Comparison of ENCODE assay signal across 23 cellular contexts in genomic region chr5:149242339-149242738, GRCh38. TPM values are rescaled to one million over a fixed set of nuclear protein-coding genes. Genes with fewer than 3 reads are reported as not detected.
DNase-seq lines count a peak whose midpoint lies in the region; ATAC-seq, FAIRE-seq and TF ChIP-seq lines count a peak whose summit lies in the region.
"Had no signal": no experiment of that assay in that cellular context is flagged by ENCODE, and none has a peak within 500 bp of the region (broad histone marks: within the 10 kb centered on the region; RNA-seq: fewer than 3 reads in every experiment).

No MANE protein-coding gene starts in this region.

- no peak for DNase-seq in activated naive CD8-positive, alpha-beta T cell treated with anti-CD3 and anti-CD28 coated beads, Interleukin-2, amount 10 ng/mL, durations not matched to agents 7 days and 5 days
- DNase-seq in activated naive CD8-positive, alpha-beta T cell treated with anti-CD3 and anti-CD28 coated beads for 36 hours = no peak
- peak; percentile 59 for DNase-seq in CMK (ENCODE audit: low read depth)
- no peak for DNase-seq in bronchial epithelial cell (ENCODE audit: low read depth)
- no peak for DNase-seq in stimulated activated effector memory CD8-positive, alpha-beta T cell treated with anti-CD3 and anti-CD28 coated beads, Interleukin-12 subunit alpha, Interleukin-12 subunit beta, amount 100 ng/mL, for 72 hours (ENCODE audit: low spot score in 2 of 2)
- DNase-seq in NCI-H2227 (lab: John Stamatoyannopoulos, UW; ENCODE audit: unreplicated experiment) = no peak
- DNase-seq in GM20000 (ENCODE audit: low spot score) = no peak
- no peak for DNase-seq in NCI-H2029 treated with DMSO at 0.1 percent for 48 hours (lab: John Stamatoyannopoulos, UW)
- DNase-seq: 8988T, DMS153, DMS79, GDM1, HCEC 1CT, HFFc6, IMR-90, KBM-7 had no signal

- TF ChIP-seq CTCF in bronchial epithelial cell (IDR thresholded peaks at IDR 0.05; ENCODE audit: insufficient read depth, low read length, severe bottlenecking) (no peak), GM20000 (IDR thresholded peaks at IDR 0.05; ENCODE audit: extremely low read depth, missing control alignments) (no peak)

- no peaks in the 10 kb centered on the region for H3K36me3 ChIP-seq in bronchial epithelial cell (ENCODE audit: control insufficient read depth, insufficient read depth, low read length)
- H3K36me3 ChIP-seq: BLaER1 had no signal

- H3K4me3 ChIP-seq in bronchial epithelial cell (ENCODE audit: low read depth, low read length) = no peak overlapping the region
- H3K4me3 ChIP-seq: BLaER1, GM23338 had no signal

- no peaks in the 10 kb centered on the region for H3K9me3 Mint-ChIP-seq in activated naive CD8-positive, alpha-beta T cell treated with anti-CD3 and anti-CD28 coated beads, Interleukin-2, amount 10 ng/mL, durations not matched to agents 7 days and 5 days
- peaks cover 2% of the 10 kb centered on the region for H3K9me3 Mint-ChIP-seq in activated naive CD8-positive, alpha-beta T cell treated with anti-CD3 and anti-CD28 coated beads for 36 hours
- no peaks in the 10 kb centered on the region for H3K9me3 Mint-ChIP-seq in stimulated activated effector memory CD8-positive, alpha-beta T cell treated with anti-CD3 and anti-CD28 coated beads, Interleukin-12 subunit alpha, Interleukin-12 subunit beta, amount 100 ng/mL, for 72 hours
- H3K9me3 Mint-ChIP-seq: HFFc6 had no signal

- no peak for ATAC-seq in activated naive CD8-positive, alpha-beta T cell treated with anti-CD3 and anti-CD28 coated beads, Interleukin-2, amount 10 ng/mL, durations not matched to agents 7 days and 5 days (ENCODE audit: low read depth)
- ATAC-seq in stimulated activated effector memory CD8-positive, alpha-beta T cell treated with anti-CD3 and anti-CD28 coated beads, Interleukin-12 subunit alpha, Interleukin-12 subunit beta, amount 100 ng/mL, for 72 hours = no peak
- ATAC-seq: GM23338 had no signal

- peak; percentile 13 for FAIRE-seq in bronchial epithelial cell (lab: Jason Lieb, UNC)
- FAIRE-seq: GM12892, GM18507, H54, HTR-8/SVneo had no signal

- no peaks in the 10 kb centered on the region for H3K36me3 Mint-ChIP-seq in activated naive CD8-positive, alpha-beta T cell treated with anti-CD3 and anti-CD28 coated beads, Interleukin-2, amount 10 ng/mL, durations not matched to agents 7 days and 5 days
- no peaks in the 10 kb centered on the region for H3K36me3 Mint-ChIP-seq in activated naive CD8-positive, alpha-beta T cell treated with anti-CD3 and anti-CD28 coated beads for 36 hours
- H3K36me3 Mint-ChIP-seq in stimulated activated effector memory CD8-positive, alpha-beta T cell treated with anti-CD3 and anti-CD28 coated beads, Interleukin-12 subunit alpha, Interleukin-12 subunit beta, amount 100 ng/mL, for 72 hours = no peaks in the 10 kb centered on the region
- H3K36me3 Mint-ChIP-seq: CD14-positive monocyte had no signal

- H3K27me3 ChIP-seq in bronchial epithelial cell (ENCODE audit: control insufficient read depth, insufficient read depth, low read length) = no peaks in the 10 kb centered on the region
- H3K27me3 ChIP-seq: BLaER1 had no signal

- POLR2A ChIA-PET in activated naive CD8-positive, alpha-beta T cell treated with anti-CD3 and anti-CD28 coated beads, Interleukin-2, amount 10 ng/mL, durations not matched to agents 7 days and 5 days (lab: Charles Lee) = no interaction called here

- peaks cover 12% of the 10 kb centered on the region for H3K27me3 Mint-ChIP-seq in activated naive CD8-positive, alpha-beta T cell treated with anti-CD3 and anti-CD28 coated beads, Interleukin-2, amount 10 ng/mL, durations not matched to agents 7 days and 5 days
- H3K27me3 Mint-ChIP-seq in activated naive CD8-positive, alpha-beta T cell treated with anti-CD3 and anti-CD28 coated beads for 36 hours = peaks cover 3% of the 10 kb centered on the region

- peaks cover 22% of the 10 kb centered on the region for H3K4me1 Mint-ChIP-seq in activated naive CD8-positive, alpha-beta T cell treated with anti-CD3 and anti-CD28 coated beads, Interleukin-2, amount 10 ng/mL, durations not matched to agents 7 days and 5 days
- peaks cover 12% of the 10 kb centered on the region for H3K4me1 Mint-ChIP-seq in activated naive CD8-positive, alpha-beta T cell treated with anti-CD3 and anti-CD28 coated beads for 36 hours
- peaks cover 23% of the 10 kb centered on the region for H3K4me1 Mint-ChIP-seq in stimulated activated effector memory CD8-positive, alpha-beta T cell treated with anti-CD3 and anti-CD28 coated beads, Interleukin-12 subunit alpha, Interleukin-12 subunit beta, amount 100 ng/mL, for 72 hours
- H3K4me1 Mint-ChIP-seq: GM23338 had no signal

- H3K27ac Mint-ChIP-seq in activated naive CD8-positive, alpha-beta T cell treated with anti-CD3 and anti-CD28 coated beads, Interleukin-2, amount 10 ng/mL, durations not matched to agents 7 days and 5 days = peak overlapping the region; percentile 60
- no peak overlapping the region for H3K27ac Mint-ChIP-seq in activated naive CD8-positive, alpha-beta T cell treated with anti-CD3 and anti-CD28 coated beads for 36 hours
- H3K27ac Mint-ChIP-seq in stimulated activated effector memory CD8-positive, alpha-beta T cell treated with anti-CD3 and anti-CD28 coated beads, Interleukin-12 subunit alpha, Interleukin-12 subunit beta, amount 100 ng/mL, for 72 hours = peak overlapping the region; percentile 60
- H3K27ac Mint-ChIP-seq: CD14-positive monocyte, GM23338, HFFc6 had no signal

- H3K4me3 Mint-ChIP-seq in activated naive CD8-positive, alpha-beta T cell treated with anti-CD3 and anti-CD28 coated beads, Interleukin-2, amount 10 ng/mL, durations not matched to agents 7 days and 5 days = no peak overlapping the region
- H3K4me3 Mint-ChIP-seq in activated naive CD8-positive, alpha-beta T cell treated with anti-CD3 and anti-CD28 coated beads for 36 hours = no peak overlapping the region
- H3K4me3 Mint-ChIP-seq in stimulated activated effector memory CD8-positive, alpha-beta T cell treated with anti-CD3 and anti-CD28 coated beads, Interleukin-12 subunit alpha, Interleukin-12 subunit beta, amount 100 ng/mL, for 72 hours = no peak overlapping the region
- H3K4me3 Mint-ChIP-seq: CD14-positive monocyte, GM23338, HFFc6 had no signal

RNA-seq across cellular contexts. Expression of gene AFAP1L1, which starts 29.3 kb away (rescaled TPM):
- total RNA-seq in activated naive CD8-positive, alpha-beta T cell treated with anti-CD3 and anti-CD28 coated beads, Interleukin-2, amount 10 ng/mL, durations not matched to agents 7 days and 5 days = under 1 TPM; 0.09 to 0.17 TPM
- under 1 TPM; 0.66 to 0.94 TPM for total RNA-seq in activated naive CD8-positive, alpha-beta T cell treated with anti-CD3 and anti-CD28 coated beads for 36 hours
- total RNA-seq in bronchial epithelial cell = 17.4 and 21.9 TPM in 2 replicates
